ENCODE assay signal across 8 cellular contexts in genomic region chr9:114364123-114364522, GRCh38. TPM values are rescaled to one million over a fixed set of nuclear protein-coding genes. Genes with fewer than 3 reads are reported as not detected.
DNase-seq lines count a peak whose midpoint lies in the region; ATAC-seq and TF ChIP-seq lines count a peak whose summit lies in the region.

No MANE protein-coding gene starts in this region.

- H3K9me3 Mint-ChIP-seq in CD4-positive, alpha-beta memory T cell, result peaks cover 0 to 2% (median 0%) of the 10 kb centered on the region in 8 donors
- H3K9me3 Mint-ChIP-seq in naive thymus-derived CD4-positive, alpha-beta T cell, result no peaks in the 10 kb centered on the region
- peaks cover 5% of the 10 kb centered on the region for H3K9me3 Mint-ChIP-seq in glutamatergic neuron (ENCODE audit: unreplicated experiment)

- peak overlapping the region; percentile 78 to 96 (median 95) for H3K27ac Mint-ChIP-seq in CD4-positive, alpha-beta memory T cell
- H3K27ac Mint-ChIP-seq in naive thymus-derived CD4-positive, alpha-beta T cell, result peak overlapping the region; percentile 70 to 98 (median 93)
- no peak overlapping the region for H3K27ac Mint-ChIP-seq in glutamatergic neuron (ENCODE audit: unreplicated experiment)

- intact Hi-C loops in CD4-positive, alpha-beta memory T cell (cut with micrococcal nuclease), result no loop called here
- intact Hi-C loops in naive thymus-derived CD4-positive, alpha-beta T cell (cut with micrococcal nuclease), result loop anchor here (5.0 kb wide), 1 partner anchor 33 kb away; no protein-coding TSS in a partner anchor

- H3K36me3 ChIP-seq in CD4-positive, alpha-beta memory T cell (ENCODE audit: insufficient read depth, low read length), result peaks cover 84% of the 10 kb centered on the region
- H3K36me3 ChIP-seq in naive thymus-derived CD4-positive, alpha-beta T cell (ENCODE audit: control insufficient read depth in 2 of 3, insufficient read depth in 3 of 3, low read length in 3 of 3), result peaks cover 71 to 86% (median 77%) of the 10 kb centered on the region in 3 experiments

- peaks cover 94% of the 10 kb centered on the region for H3K4me1 ChIP-seq in CD4-positive, alpha-beta memory T cell (ENCODE audit: insufficient read depth, low read length)
- peaks cover 72 to 77% of the 10 kb centered on the region in 2 donors for H3K4me1 ChIP-seq in naive thymus-derived CD4-positive, alpha-beta T cell (ENCODE audit: control insufficient read depth in 2 of 2, insufficient read depth in 2 of 2, low read length in 2 of 2)

- H3K27ac ChIP-seq in CD4-positive, alpha-beta memory T cell (ENCODE audit: low read depth, low read length), result peak overlapping the region; percentile 44
- H3K27ac ChIP-seq in naive thymus-derived CD4-positive, alpha-beta T cell (ENCODE audit: low read depth, low read length), result peak overlapping the region; percentile 63

- POLR2A ChIA-PET in CD4-positive, alpha-beta memory T cell (lab: Charles Lee; ENCODE audit: partially characterized antibody), result interaction anchor here (0.9 to 37.6 kb wide), 9 partner anchors 8 to 1208 kb away, joined by 3 to 1614 read pairs (median 22); partner anchors contain the start of gene AKNA
- POLR2A ChIA-PET in naive thymus-derived CD4-positive, alpha-beta T cell (lab: Charles Lee), result interaction anchor here (1.1 to 33.8 kb wide), 7 partner anchors 9 to 27 kb away, joined by 3 to 978 read pairs (median 5); partner anchors contain the start of gene AKNA

- no peaks in the 10 kb centered on the region for H3K9me3 ChIP-seq in CD4-positive, alpha-beta memory T cell (ENCODE audit: control insufficient read depth in 1 of 2, low read length in 2 of 2)
- H3K9me3 ChIP-seq in naive thymus-derived CD4-positive, alpha-beta T cell (ENCODE audit: control insufficient read depth in 2 of 3, low read length in 3 of 3), result no peaks in the 10 kb centered on the region

- H3K4me1 Mint-ChIP-seq in CD4-positive, alpha-beta memory T cell, result peaks cover 55 to 90% (median 74%) of the 10 kb centered on the region in 4 donors
- peaks cover 65 to 96% (median 83%) of the 10 kb centered on the region in 7 donors for H3K4me1 Mint-ChIP-seq in naive thymus-derived CD4-positive, alpha-beta T cell
- H3K4me1 Mint-ChIP-seq in glutamatergic neuron (ENCODE audit: low read depth, unreplicated experiment), result peaks cover 1% of the 10 kb centered on the region

- H3K4me3 ChIP-seq in CD4-positive, alpha-beta memory T cell (ENCODE audit: low read length in 2 of 2), result no peak overlapping the region
- H3K4me3 ChIP-seq in astrocyte of the spinal cord (ENCODE audit: low read depth, low read length), result no peak overlapping the region
- no peak overlapping the region for H3K4me3 ChIP-seq in naive thymus-derived CD4-positive, alpha-beta T cell (ENCODE audit: low read length)

- no peak for TF ChIP-seq CTCF in astrocyte of the spinal cord (IDR thresholded peaks at IDR 0.05; ENCODE audit: low read depth, low read length)
- no peak for TF ChIP-seq CTCF in glutamatergic neuron (IDR thresholded peaks at IDR 0.05; ENCODE audit: partially characterized antibody, unreplicated experiment)

- no peaks in the 10 kb centered on the region for H3K27me3 Mint-ChIP-seq in CD4-positive, alpha-beta memory T cell
- H3K27me3 Mint-ChIP-seq in naive thymus-derived CD4-positive, alpha-beta T cell, result no peaks in the 10 kb centered on the region
- peaks cover 7% of the 10 kb centered on the region for H3K27me3 Mint-ChIP-seq in glutamatergic neuron (ENCODE audit: unreplicated experiment)

- peak overlapping the region in 7 of 8 donors; percentile 36 to 86 (median 73) for H3K4me3 Mint-ChIP-seq in CD4-positive, alpha-beta memory T cell
- peak overlapping the region in 8 of 10 donors; percentile 51 to 98 (median 72) for H3K4me3 Mint-ChIP-seq in naive thymus-derived CD4-positive, alpha-beta T cell
- H3K4me3 Mint-ChIP-seq in glutamatergic neuron (ENCODE audit: unreplicated experiment), result no peak overlapping the region

- H3K27me3 ChIP-seq in CD4-positive, alpha-beta memory T cell (ENCODE audit: insufficient read depth, low read length), result no peaks in the 10 kb centered on the region
- no peaks in the 10 kb centered on the region for H3K27me3 ChIP-seq in naive thymus-derived CD4-positive, alpha-beta T cell (ENCODE audit: control insufficient read depth in 2 of 2, insufficient read depth in 2 of 2, low read length in 2 of 2)

- H3K36me3 Mint-ChIP-seq in CD4-positive, alpha-beta memory T cell, result peaks cover 76 to 90% of the 10 kb centered on the region in 2 donors
- peaks cover 11 to 76% (median 59%) of the 10 kb centered on the region in 5 donors for H3K36me3 Mint-ChIP-seq in naive thymus-derived CD4-positive, alpha-beta T cell
- no peaks in the 10 kb centered on the region for H3K36me3 Mint-ChIP-seq in glutamatergic neuron (ENCODE audit: unreplicated experiment)

- ATAC-seq in naive thymus-derived CD4-positive, alpha-beta T cell, result peak; percentile 37
- ATAC-seq in GM21723 (IDR thresholded peaks at IDR 0.05; ENCODE audit: unreplicated experiment) (no peak), GM19324 (IDR thresholded peaks at IDR 0.05; ENCODE audit: low FRiP score, unreplicated experiment) (no peak)

- CTCF ChIA-PET in CD4-positive, alpha-beta memory T cell (lab: Charles Lee; ENCODE audit: partially characterized antibody), result interaction anchor here (1.3 to 8.5 kb wide), 7 partner anchors 20 to 228 kb away, joined by 3 to 84 read pairs (median 8); partner anchors contain the start of gene AKNA
- CTCF ChIA-PET in naive thymus-derived CD4-positive, alpha-beta T cell (lab: Charles Lee), result interaction anchor here (1.1 to 2.1 kb wide), 5 partner anchors 9 to 289 kb away, joined by 3 to 7 read pairs (median 4); no protein-coding TSS in a partner anchor

- in situ Hi-C loops in astrocyte of the spinal cord (cut with HindIII; ENCODE audit: low sequenced_read_pairs), result no loop called here

- DNase-seq in CD4-positive, alpha-beta memory T cell, result no peak
- peak; percentile 38 for DNase-seq in NCI-H226
- peak; percentile 76 for DNase-seq in astrocyte of the spinal cord (ENCODE audit: low read depth, low spot score)
- DNase-seq in naive thymus-derived CD4-positive, alpha-beta T cell, result no peak
- DNase-seq in glutamatergic neuron, result no peak
- DNase-seq in amniotic stem cell (lab: John Stamatoyannopoulos, UW), result no peak

RNA-seq across cellular contexts. Expression of gene AKNA, which starts 23.7 kb away (rescaled TPM):
- 100 to 1,000 TPM; 374 to 375 TPM for total RNA-seq in CD4-positive, alpha-beta memory T cell
- 10 to 100 TPM in 1 of 2 donors, 1 to 10 TPM in 1; 1.9 to 35.6 TPM for polyA plus RNA-seq in CD4-positive, alpha-beta memory T cell
- total RNA-seq in naive thymus-derived CD4-positive, alpha-beta T cell, result 100 to 1,000 TPM; 276 to 403 (median 375) TPM
- 10 to 100 TPM; 20.5 to 39.6 TPM for polyA plus RNA-seq in naive thymus-derived CD4-positive, alpha-beta T cell
- 32.6 TPM for total RNA-seq in glutamatergic neuron (ENCODE audit: unreplicated experiment)

RNA-seq across cellular contexts. Expression of gene ORM2, which starts 34.5 kb away (rescaled TPM):
- total RNA-seq in CD4-positive, alpha-beta memory T cell, result not detected
- not detected for polyA plus RNA-seq in CD4-positive, alpha-beta memory T cell
- total RNA-seq in naive thymus-derived CD4-positive, alpha-beta T cell, result not detected
- not detected for polyA plus RNA-seq in naive thymus-derived CD4-positive, alpha-beta T cell
- total RNA-seq in glutamatergic neuron (ENCODE audit: unreplicated experiment), result not detected

RNA-seq across cellular contexts. Expression of gene ORM1, which starts 41.2 kb away (rescaled TPM):
- not detected for total RNA-seq in CD4-positive, alpha-beta memory T cell
- polyA plus RNA-seq in CD4-positive, alpha-beta memory T cell, result not detected
- total RNA-seq in naive thymus-derived CD4-positive, alpha-beta T cell, result under 1 TPM in 1 of 5 experiments, not detected in 4; 0.29 TPM
- polyA plus RNA-seq in naive thymus-derived CD4-positive, alpha-beta T cell, result not detected
- not detected for total RNA-seq in glutamatergic neuron (ENCODE audit: unreplicated experiment)

Comparison
In these comparisons a context has a peak if more than half of its experiments do, and no peak if none do; other contexts are left out.
1. DNase-seq: peak in NCI-H226 (single experiment) and astrocyte of the spinal cord (single experiment); none in CD4-positive, alpha-beta memory T cell (0 of 5), naive thymus-derived CD4-positive, alpha-beta T cell (0 of 9), glutamatergic neuron (single experiment) and amniotic stem cell (single experiment).